In the genomic region with DNA sequence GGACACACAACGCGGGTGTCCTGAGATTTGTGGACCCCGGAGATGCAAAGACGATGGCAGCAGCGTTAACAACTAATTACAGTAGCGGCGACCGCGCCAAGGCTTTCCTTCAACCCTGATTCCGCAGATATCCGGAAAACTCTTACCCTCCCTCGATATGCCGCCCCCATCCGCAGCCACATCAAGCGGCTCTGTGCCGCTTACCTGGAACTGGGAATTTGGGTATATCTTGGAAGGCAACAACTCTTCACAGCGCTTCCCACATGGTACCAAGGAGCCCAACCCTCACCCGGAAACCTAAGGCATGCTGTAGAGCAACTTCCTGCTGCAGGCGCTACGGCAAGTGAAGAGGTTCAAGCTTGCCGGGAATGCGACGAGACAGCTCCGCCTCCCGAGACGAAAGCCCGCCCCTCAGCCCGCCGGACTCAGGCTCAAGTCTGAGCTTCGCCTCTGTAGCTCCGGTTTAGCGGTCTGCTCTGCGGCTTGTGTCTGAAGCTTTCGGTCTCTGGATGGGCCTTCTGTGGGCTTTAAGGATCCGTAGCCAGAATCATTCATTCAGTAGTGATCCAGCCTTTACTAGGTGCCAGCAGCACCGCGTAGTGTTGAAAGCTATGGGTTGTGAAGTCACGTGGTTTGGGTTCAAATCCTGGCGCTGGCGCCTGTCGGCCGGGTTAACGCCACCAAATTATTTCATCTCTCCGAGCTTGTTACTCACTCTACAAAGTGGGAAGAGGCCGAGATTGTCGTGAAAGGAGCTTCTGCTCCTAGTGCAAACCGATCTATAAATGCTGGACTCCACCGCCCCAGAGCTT, we compare ENCODE assay signal across 8 cellular contexts. TPM values are rescaled to one million over a fixed set of nuclear protein-coding genes. Genes with fewer than 3 reads are reported as not detected.
DNase-seq lines count a peak whose midpoint lies in the region; ATAC-seq and TF ChIP-seq lines count a peak whose summit lies in the region.

A gene with protein sequence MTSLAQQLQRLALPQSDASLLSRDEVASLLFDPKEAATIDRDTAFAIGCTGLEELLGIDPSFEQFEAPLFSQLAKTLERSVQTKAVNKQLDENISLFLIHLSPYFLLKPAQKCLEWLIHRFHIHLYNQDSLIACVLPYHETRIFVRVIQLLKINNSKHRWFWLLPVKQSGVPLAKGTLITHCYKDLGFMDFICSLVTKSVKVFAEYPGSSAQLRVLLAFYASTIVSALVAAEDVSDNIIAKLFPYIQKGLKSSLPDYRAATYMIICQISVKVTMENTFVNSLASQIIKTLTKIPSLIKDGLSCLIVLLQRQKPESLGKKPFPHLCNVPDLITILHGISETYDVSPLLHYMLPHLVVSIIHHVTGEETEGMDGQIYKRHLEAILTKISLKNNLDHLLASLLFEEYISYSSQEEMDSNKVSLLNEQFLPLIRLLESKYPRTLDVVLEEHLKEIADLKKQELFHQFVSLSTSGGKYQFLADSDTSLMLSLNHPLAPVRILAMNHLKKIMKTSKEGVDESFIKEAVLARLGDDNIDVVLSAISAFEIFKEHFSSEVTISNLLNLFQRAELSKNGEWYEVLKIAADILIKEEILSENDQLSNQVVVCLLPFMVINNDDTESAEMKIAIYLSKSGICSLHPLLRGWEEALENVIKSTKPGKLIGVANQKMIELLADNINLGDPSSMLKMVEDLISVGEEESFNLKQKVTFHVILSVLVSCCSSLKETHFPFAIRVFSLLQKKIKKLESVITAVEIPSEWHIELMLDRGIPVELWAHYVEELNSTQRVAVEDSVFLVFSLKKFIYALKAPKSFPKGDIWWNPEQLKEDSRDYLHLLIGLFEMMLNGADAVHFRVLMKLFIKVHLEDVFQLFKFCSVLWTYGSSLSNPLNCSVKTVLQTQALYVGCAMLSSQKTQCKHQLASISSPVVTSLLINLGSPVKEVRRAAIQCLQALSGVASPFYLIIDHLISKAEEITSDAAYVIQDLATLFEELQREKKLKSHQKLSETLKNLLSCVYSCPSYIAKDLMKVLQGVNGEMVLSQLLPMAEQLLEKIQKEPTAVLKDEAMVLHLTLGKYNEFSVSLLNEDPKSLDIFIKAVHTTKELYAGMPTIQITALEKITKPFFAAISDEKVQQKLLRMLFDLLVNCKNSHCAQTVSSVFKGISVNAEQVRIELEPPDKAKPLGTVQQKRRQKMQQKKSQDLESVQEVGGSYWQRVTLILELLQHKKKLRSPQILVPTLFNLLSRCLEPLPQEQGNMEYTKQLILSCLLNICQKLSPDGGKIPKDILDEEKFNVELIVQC (N-terminal part only) (minus strand): TSS at position 299 of the 812 bp plus-strand sequence. CDS start 421 bp downstream, outside the sequence.

- H3K4me1 ChIP-seq in ACC112 (ENCODE audit: control insufficient read depth, insufficient read depth, low read length, unreplicated experiment): peaks cover 10% of the 10 kb centered on the region
- peaks cover 6% of the 10 kb centered on the region for H3K4me1 ChIP-seq in mammary epithelial cell (ENCODE audit: insufficient read depth, low read length)
- H3K4me1 ChIP-seq in iPS-20b (ENCODE audit: insufficient read depth, low read length): no peaks in the 10 kb centered on the region

- peaks cover 16% of the 10 kb centered on the region; the same call in 1 of the 2 replicates for H3K36me3 ChIP-seq in ACC112 (ENCODE audit: insufficient read depth, low read length)
- no peaks in the 10 kb centered on the region for H3K36me3 ChIP-seq in mammary epithelial cell (ENCODE audit: insufficient read depth, low read length)
- H3K36me3 ChIP-seq in iPS-20b (ENCODE audit: insufficient read depth, low read depth, low read length): peaks cover 32% of the 10 kb centered on the region

- peak within 1 kb of the TSS; percentile 76 for H3K4me2 ChIP-seq in mammary epithelial cell (ENCODE audit: insufficient read depth, low read depth, low read length)

- H2AFZ ChIP-seq in ACC112 (ENCODE audit: low read length, unreplicated experiment) (peak within 1 kb of the TSS; percentile 99), mammary epithelial cell (ENCODE audit: low read depth, low read length) (peak within 1 kb of the TSS; percentile 99)

- H3K27me3 ChIP-seq in ACC112 (ENCODE audit: insufficient read depth, low read length): no peaks in the 10 kb centered on the region
- no peaks in the 10 kb centered on the region for H3K27me3 ChIP-seq in mammary epithelial cell (ENCODE audit: insufficient read depth, low read length)
- no peaks in the 10 kb centered on the region for H3K27me3 ChIP-seq in iPS-20b (ENCODE audit: insufficient read depth, low read length)

- TF ChIP-seq CTCF in VCaP (conservative IDR thresholded peaks at IDR 0.05): no peak
- TF ChIP-seq CTCF in mammary epithelial cell (conservative IDR thresholded peaks at IDR 0.05 in 1 of 2, IDR thresholded peaks at IDR 0.05 in 1 of 2; ENCODE audit: extremely low read depth in 1 of 2, insufficient read depth in 1 of 2, low read depth in 1 of 2, low read length in 2 of 2): no peak

- CTCF ChIA-PET in mammary epithelial cell (lab: Charles Lee; ENCODE audit: low non-redundant PET): interaction anchor here (1.2 kb wide), 1 partner anchor 958 kb away, joined by 4 read pairs; no protein-coding TSS in a partner anchor

- in situ Hi-C loops in mammary epithelial cell (cut with MboI; ENCODE audit: low sequenced_read_pairs in 2 of 2): loop anchor here (25.0 kb wide), 2 partner anchors 258 to 958 kb away; no protein-coding TSS in a partner anchor

- intact Hi-C loops in mammary epithelial cell (cut with micrococcal nuclease): loop anchor here (1.0 kb wide), 1 partner anchor 265 kb away; no protein-coding TSS in a partner anchor

- WGBS in mammary epithelial cell (ENCODE audit: low coverage, missing lambda C conversion rate): 4% methylated on average over 24 of the region's 48 CpGs

- H3K79me2 ChIP-seq in ACC112 (ENCODE audit: control insufficient read depth, insufficient read depth, low read length, unreplicated experiment): peaks cover 37% of the 10 kb centered on the region
- H3K79me2 ChIP-seq in mammary epithelial cell (ENCODE audit: insufficient read depth, low read length): peaks cover 49% of the 10 kb centered on the region

- no TSS peak for BruUV-seq in mammary epithelial cell (replicated peaks; lab: Mats Ljungman, UMichigan)

- DNase-seq in NCI-H2196 treated with DMSO at 0.1 percent for 48 hours (lab: John Stamatoyannopoulos, UW; ENCODE audit: unreplicated experiment) (peak; percentile 64), mammary epithelial cell (peak; percentile 92)

- H3K4me3 ChIP-seq in ACC112 (ENCODE audit: low read depth, low read length) (peak within 1 kb of the TSS; percentile 91), mammary epithelial cell (replicated peaks in 1 of 3; ENCODE audit: insufficient read depth in 1 of 3, low read depth in 2 of 3, low read length in 3 of 3) (peak within 1 kb of the TSS; percentile 63 to 92 (median 70)), iPS-20b (ENCODE audit: low read length) (peak within 1 kb of the TSS; percentile 94), skin epidermis (peak within 1 kb of the TSS; percentile 58 to 98 (median 81))

- ATAC-seq in GM18870 (IDR thresholded peaks at IDR 0.05; ENCODE audit: unreplicated experiment) (peak; percentile 94), HG03135 (IDR thresholded peaks at IDR 0.05; ENCODE audit: unreplicated experiment) (peak; percentile 91)

- dilution Hi-C loops in mammary epithelial cell (cut with HindIII; ENCODE audit: low sequenced_read_pairs): no loop called here

- H3K9ac ChIP-seq in mammary epithelial cell (ENCODE audit: insufficient read depth, low read length) (peak within 1 kb of the TSS; percentile 84), iPS-20b (ENCODE audit: low read depth, low read length) (peak within 1 kb of the TSS; percentile 91)

- H3K9me3 ChIP-seq in mammary epithelial cell (replicated peaks; ENCODE audit: insufficient read depth, low read length) (no peaks in the 10 kb centered on the region), iPS-20b (ENCODE audit: insufficient read depth, low read depth, low read length) (no peaks in the 10 kb centered on the region)

- peak within 1 kb of the TSS; percentile 74 for H3K27ac ChIP-seq in ACC112 (ENCODE audit: low read depth, low read length)
- H3K27ac ChIP-seq in VCaP: peak within 1 kb of the TSS; percentile 48; the same call in 1 of the 2 replicates
- peak within 1 kb of the TSS; percentile 67 for H3K27ac ChIP-seq in mammary epithelial cell (ENCODE audit: insufficient read depth, low read depth, low read length)
- peak within 1 kb of the TSS; percentile 6 for H3K27ac ChIP-seq in iPS-20b (ENCODE audit: low read length)
- H3K27ac ChIP-seq in skin epidermis: peak within 1 kb of the TSS; percentile 16 to 85 (median 75)

- H4K20me1 ChIP-seq in mammary epithelial cell (ENCODE audit: insufficient read depth, low read length): no peaks in the 10 kb centered on the region

RNA-seq across cellular contexts. Expression of the gene that starts here (rescaled TPM):
- total RNA-seq in mammary epithelial cell: 10 to 100 TPM; 48.1 to 53.2 TPM
- polyA plus RNA-seq in mammary epithelial cell: 13.5 TPM
- 59.2 TPM for polyA minus RNA-seq in mammary epithelial cell

Comparison
In these comparisons a context has a peak if more than half of its experiments do, and no peak if none do; other contexts are left out.
1. Peak in every context shown above with its lines: DNase-seq, ATAC-seq, H3K4me3 ChIP-seq and H3K27ac ChIP-seq.
2. H3K27ac ChIP-seq: peak in every context shown above with its lines; median percentile 75 in skin epidermis; 74 in ACC112; 67 in mammary epithelial cell; 48 in VCaP; 6 in iPS-20b.